In genomic region chr17:33686171-33686570, GRCh38 we compare ENCODE assay signal across 8 cellular contexts.
DNase-seq lines count a peak whose midpoint lies in the region; ATAC-seq and TF ChIP-seq lines count a peak whose summit lies in the region.

No MANE protein-coding gene starts in this region.

- TF ChIP-seq CTCF in GM12873 (IDR thresholded peaks at IDR 0.05; ENCODE audit: insufficient read depth, low read depth, low read length, missing control alignments) = peak; percentile 74

- no peak for ATAC-seq in HG02759 (IDR thresholded peaks at IDR 0.05; ENCODE audit: unreplicated experiment)
- no peak for ATAC-seq in left colon

- intact Hi-C loops in left colon (cut with DNase I, micrococcal nuclease) = no loop called here

- DNase-seq in AML-193 (lab: John Stamatoyannopoulos, UW) = peak; percentile 22 to 27
- peak; percentile 13 for DNase-seq in SW480 (ENCODE audit: low spot score)
- DNase-seq in iPS-NIHi7 (ENCODE audit: extremely low spot score) = peak; percentile 71
- no peak for DNase-seq in NCI-H1417 treated with DMSO at 0.1 percent for 48 hours (lab: John Stamatoyannopoulos, UW)
- DNase-seq in left colon = no peak
- DNase-seq in NCI-H187 treated with DMSO at 0.1 percent for 48 hours (lab: John Stamatoyannopoulos, UW) = no peak

Comparison
In these comparisons a context has a peak if more than half of its experiments do, and no peak if none do; other contexts are left out.
1. DNase-seq: peak in AML-193 (2 of 2), SW480 (single experiment) and iPS-NIHi7 (single experiment); none in NCI-H1417 treated with DMSO at 0.1 percent for 48 hours (single experiment), left colon (0 of 2) and NCI-H187 treated with DMSO at 0.1 percent for 48 hours (single experiment).